In the genomic region with DNA sequence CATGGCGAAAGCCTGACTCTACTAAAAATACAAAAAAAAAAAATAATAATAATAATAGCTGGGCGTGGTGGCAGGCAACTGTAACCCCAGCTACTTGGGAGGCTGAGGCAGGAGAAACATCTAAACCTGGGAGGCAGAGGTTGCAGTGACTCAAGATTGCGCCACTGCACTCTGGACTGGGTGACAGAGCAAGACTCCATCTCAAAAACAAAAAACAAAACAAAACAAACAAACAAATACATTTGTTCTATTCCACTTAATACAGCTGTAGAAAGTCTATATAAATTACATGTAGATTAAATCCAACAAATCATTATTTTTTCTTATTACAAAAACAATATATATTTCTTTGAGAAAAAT, we compare ENCODE assay signal across 22 cellular contexts. TPM values are rescaled to one million over a fixed set of nuclear protein-coding genes. Genes with fewer than 3 reads are reported as not detected.
DNase-seq lines count a peak whose midpoint lies in the region; ATAC-seq, FAIRE-seq and TF ChIP-seq lines count a peak whose summit lies in the region.
"Had no signal": no experiment of that assay in that cellular context is flagged by ENCODE, and none has a peak within 500 bp of the region (broad histone marks: within the 10 kb centered on the region; RNA-seq: fewer than 3 reads in every experiment).

No MANE protein-coding gene starts in this region.

- peaks cover 24% of the 10 kb centered on the region for H3K4me1 Mint-ChIP-seq in astrocyte (ENCODE audit: low read depth, unreplicated experiment)
- peaks cover 8 to 25% of the 10 kb centered on the region in 2 donors for H3K4me1 Mint-ChIP-seq in stimulated activated naive B cell treated with anti-CD40 and anti-IgM and Interleukin-4, amounts not matched to agents 10 μg/mL and 1 μg/mL and 100 μg/mL, for 72 hours

- intact Hi-C loops in HCT116 (cut with micrococcal nuclease), result no loop called here

- CTCF ChIA-PET in HCT116 (lab: Charles Lee), result no interaction called here

- peak overlapping the region; percentile 67; the same call in 1 of the 2 replicates for H3K9ac ChIP-seq in BLaER1
- no peak overlapping the region for H3K9ac ChIP-seq in HCT116 (ENCODE audit: low read length)
- no peak overlapping the region for H3K9ac ChIP-seq in astrocyte (ENCODE audit: low read length)

- no peaks in the 10 kb centered on the region for H3K27me3 ChIP-seq in BLaER1
- no peaks in the 10 kb centered on the region for H3K27me3 ChIP-seq in HCT116 (ENCODE audit: insufficient read depth, low read length)
- no peaks in the 10 kb centered on the region for H3K27me3 ChIP-seq in astrocyte (ENCODE audit: insufficient read depth, low read length)

- RAD21 ChIA-PET in HCT116 (lab: Charles Lee; ENCODE audit: low non-redundant PET in 1 of 2, low total read pairs in 2 of 2, uncharacterized antibody in 2 of 2, unreplicated experiment in 2 of 2), result no interaction called here

- H3K9me3 Mint-ChIP-seq in astrocyte (ENCODE audit: unreplicated experiment), result no peaks in the 10 kb centered on the region
- no peaks in the 10 kb centered on the region for H3K9me3 Mint-ChIP-seq in stimulated activated naive B cell treated with anti-CD40 and anti-IgM and Interleukin-4, amounts not matched to agents 10 μg/mL and 1 μg/mL and 100 μg/mL, for 72 hours
- H3K9me3 Mint-ChIP-seq: CD14-positive monocyte had no signal

- H3K9me2 ChIP-seq in HCT116 (ENCODE audit: insufficient read depth), result no peaks in the 10 kb centered on the region; the same call in 1 of the 2 replicates

- peak overlapping the region; percentile 99 for H3K27ac Mint-ChIP-seq in astrocyte (ENCODE audit: unreplicated experiment)
- no peak overlapping the region for H3K27ac Mint-ChIP-seq in stimulated activated naive B cell treated with anti-CD40 and anti-IgM and Interleukin-4, amounts not matched to agents 10 μg/mL and 1 μg/mL and 100 μg/mL, for 72 hours

- no peak for TF ChIP-seq POLR2A in HCT116 (IDR thresholded peaks at IDR 0.05; ENCODE audit: borderline replicate concordance, extremely low read depth, insufficient read depth, insufficient read length)

- H2AFZ ChIP-seq in HCT116 (ENCODE audit: low read depth, low read length, poor library complexity, severe bottlenecking) (no peak overlapping the region), astrocyte (ENCODE audit: low read depth, low read length) (no peak overlapping the region)

- FAIRE-seq in astrocyte (lab: Jason Lieb, UNC), result no peak
- FAIRE-seq: G401.6 had no signal

- H3K79me2 ChIP-seq in HCT116 (ENCODE audit: insufficient read depth, low read length) (peaks cover 55% of the 10 kb centered on the region), astrocyte (ENCODE audit: insufficient read depth, low read length) (peaks cover 45% of the 10 kb centered on the region)

- TF ChIP-seq CTCF in HCT116 (IDR thresholded peaks at IDR 0.05 in 2 of 3, conservative IDR thresholded peaks at IDR 0.05 in 1 of 3; ENCODE audit: borderline replicate concordance in 1 of 3, insufficient read depth in 1 of 3, low read depth in 2 of 3, low read length in 2 of 3) (no peak), astrocyte (IDR thresholded peaks at IDR 0.05; ENCODE audit: insufficient read depth, low read depth, low read length) (no peak)

- no peaks in the 10 kb centered on the region for H3K27me3 Mint-ChIP-seq in astrocyte (ENCODE audit: low read depth, unreplicated experiment)
- no peaks in the 10 kb centered on the region for H3K27me3 Mint-ChIP-seq in stimulated activated naive B cell treated with anti-CD40 and anti-IgM and Interleukin-4, amounts not matched to agents 10 μg/mL and 1 μg/mL and 100 μg/mL, for 72 hours
- H3K27me3 Mint-ChIP-seq: T-helper 17 cell had no signal

- peak overlapping the region; percentile 63 for H3K27ac ChIP-seq in BLaER1
- H3K27ac ChIP-seq in HCT116 (ENCODE audit: low read depth, low read length), result no peak overlapping the region
- H3K27ac ChIP-seq in astrocyte (ENCODE audit: low read depth, low read length), result no peak overlapping the region
- H3K27ac ChIP-seq in epithelial cell of prostate, result peak overlapping the region; percentile 96

- H3K9me3 ChIP-seq in BLaER1 (no peaks in the 10 kb centered on the region), HCT116 (ENCODE audit: control insufficient read depth in 1 of 2, insufficient read depth in 1 of 2, low read depth in 1 of 2, low read length in 2 of 2) (no peaks in the 10 kb centered on the region), astrocyte (ENCODE audit: insufficient read depth, low read depth, low read length) (no peaks in the 10 kb centered on the region)

- H3K4me2 ChIP-seq in BLaER1, result peak overlapping the region; percentile 74
- H3K4me2 ChIP-seq in HCT116 (ENCODE audit: low read length), result no peak overlapping the region
- H3K4me2 ChIP-seq in astrocyte (ENCODE audit: low read length), result no peak overlapping the region

- peaks cover 5% of the 10 kb centered on the region; the same call in 1 of the 2 replicates for H3K36me3 ChIP-seq in BLaER1
- no peaks in the 10 kb centered on the region for H3K36me3 ChIP-seq in HCT116 (ENCODE audit: control insufficient read depth in 1 of 2, insufficient read depth in 2 of 2, low read length in 2 of 2)
- no peaks in the 10 kb centered on the region for H3K36me3 ChIP-seq in astrocyte (ENCODE audit: insufficient read depth, low read length)

- H3K4me3 ChIP-seq in BLaER1 (no peak overlapping the region), HCT116 (replicated peaks in 1 of 2; ENCODE audit: low read depth in 1 of 2, low read length in 2 of 2) (no peak overlapping the region), astrocyte (ENCODE audit: insufficient read depth, low read depth, low read length) (no peak overlapping the region)

- no TSS peak for BruUV-seq in HCT116 (replicated peaks; lab: Mats Ljungman, UMichigan)

- H3K4me3 Mint-ChIP-seq in astrocyte (ENCODE audit: unreplicated experiment), result no peak overlapping the region
- no peak overlapping the region for H3K4me3 Mint-ChIP-seq in stimulated activated naive B cell treated with anti-CD40 and anti-IgM and Interleukin-4, amounts not matched to agents 10 μg/mL and 1 μg/mL and 100 μg/mL, for 72 hours
- H3K4me3 Mint-ChIP-seq: CD14-positive monocyte, T-helper 17 cell had no signal

- ATAC-seq in HCT116 (no peak), GM21360 (IDR thresholded peaks at IDR 0.05; ENCODE audit: unreplicated experiment) (no peak)
- ATAC-seq in stimulated activated naive B cell treated with anti-CD40 and anti-IgM and Interleukin-4, amounts not matched to agents 10 μg/mL and 1 μg/mL and 100 μg/mL, for 72 hours (replicated peaks), result no peak

- TF ChIP-seq RAD21 in HCT116 (IDR thresholded peaks at IDR 0.05; ENCODE audit: low read depth), result no peak

- peaks cover 56% of the 10 kb centered on the region for H3K4me1 ChIP-seq in BLaER1
- H3K4me1 ChIP-seq in HCT116 (ENCODE audit: control insufficient read depth in 1 of 2, insufficient read depth in 2 of 2, low read length in 2 of 2), result peaks cover 17 to 26% of the 10 kb centered on the region in 2 experiments
- H3K4me1 ChIP-seq in astrocyte (ENCODE audit: insufficient read depth, low read length), result peaks cover 3% of the 10 kb centered on the region

- H4K20me1 ChIP-seq in BLaER1 (peaks cover 7% of the 10 kb centered on the region; the same call in 1 of the 2 replicates), HCT116 (ENCODE audit: insufficient read depth) (0 out of 2 replicates have a peak, but pooled peaks cover 4% of the 10 kb centered on the region), astrocyte (ENCODE audit: insufficient read depth, low read length) (peaks cover 21% of the 10 kb centered on the region)

- DNase-seq in HCT116 (ENCODE audit: low read depth, low spot score) (no peak), astrocyte (ENCODE audit: low read depth) (no peak), epithelial cell of prostate (ENCODE audit: low read depth, low spot score) (no peak), mesenteric fat pad (ENCODE audit: low spot score) (no peak), NCI-H1694 (lab: John Stamatoyannopoulos, UW) (no peak)
- DNase-seq in stimulated activated naive B cell treated with anti-CD40 and anti-IgM and Interleukin-4, amounts not matched to agents 10 μg/mL and 1 μg/mL and 100 μg/mL, for 72 hours, result no peak
- DNase-seq: ACHN, COR-L47, DMS 273 treated with DMSO at 0.1 percent for 48 hours, DND-41, GOT3, NCI-H1105, NCI-H187, NCI-H2107, NCI-H510A treated with DMSO at 0.1 percent for 48 hours, NCI-H774, PC-3, T-helper 17 cell had no signal

- H3K36me3 Mint-ChIP-seq in astrocyte (ENCODE audit: low read depth, unreplicated experiment), result no peaks in the 10 kb centered on the region
- H3K36me3 Mint-ChIP-seq in stimulated activated naive B cell treated with anti-CD40 and anti-IgM and Interleukin-4, amounts not matched to agents 10 μg/mL and 1 μg/mL and 100 μg/mL, for 72 hours, result peaks cover 3 to 4% of the 10 kb centered on the region in 2 donors

- POLR2A ChIA-PET in HCT116 (lab: Charles Lee), result interaction anchor here (1.1 to 1.8 kb wide), 4 partner anchors 20 to 92 kb away, joined by 3 to 5 read pairs (median 4); a partner anchor contains a TSS

TF ChIP-seq in HCT116, 20 proteins besides CTCF, POLR2A, EP300 and RAD21:
- TF ChIP-seq YY1 (IDR thresholded peaks at IDR 0.05; ENCODE audit: extremely low read depth, insufficient replicate concordance, low read depth, low read length) (no peak), ZNF274 (IDR thresholded peaks at IDR 0.05; ENCODE audit: low read depth, low read length) (no peak), ZFX (IDR thresholded peaks at IDR 0.05) (no peak), POLR2AphosphoS5 (IDR thresholded peaks at IDR 0.05; ENCODE audit: low read depth, low read length) (no peak), CEBPB (IDR thresholded peaks at IDR 0.05; ENCODE audit: low read depth) (0 out of 2 replicates have a peak, but pooled peaks have one; percentile 20)
- TF ChIP-seq, protein P1, sequence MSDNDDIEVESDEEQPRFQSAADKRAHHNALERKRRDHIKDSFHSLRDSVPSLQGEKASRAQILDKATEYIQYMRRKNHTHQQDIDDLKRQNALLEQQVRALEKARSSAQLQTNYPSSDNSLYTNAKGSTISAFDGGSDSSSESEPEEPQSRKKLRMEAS (IDR thresholded peaks at IDR 0.05), result no peak

RNA-seq across cellular contexts. Expression of a gene that starts 48.7 kb away (rescaled TPM):
- total RNA-seq in HCT116 (2021; ENCODE audit: unreplicated experiment) (36.0 TPM), astrocyte (72.6 and 78.5 TPM in 2 replicates), mesenteric fat pad (23.8 TPM)
- polyA plus RNA-seq in HCT116 (2012), result 16.4 and 21.8 TPM in 2 replicates

Comparison
In these comparisons a context has a peak if more than half of its experiments do, and no peak if none do; other contexts are left out.
1. H3K27ac ChIP-seq: peak in BLaER1 (single experiment) and epithelial cell of prostate (single experiment); none in HCT116 (single experiment) and astrocyte (single experiment).